ENCODE assay signal across 1 cellular context in genomic region chr6:63440594-63440993, GRCh38.
TF ChIP-seq lines count a peak whose summit lies in the region.

No MANE protein-coding gene starts in this region.

TF ChIP-seq in HepG2, 621 proteins besides CTCF, POLR2A, EP300 and RAD21 (continued from another document):
- TF ChIP-seq ZNF687 (CRISPR knock-in tag; IDR thresholded peaks at IDR 0.05) = peak; percentile 16; the same call in 1 of the 2 replicates
- TF ChIP-seq ELF3 (CRISPR knock-in tag; IDR thresholded peaks at IDR 0.05) = no peak
